1 cellular context compared by ENCODE assay signal in the genomic region with DNA sequence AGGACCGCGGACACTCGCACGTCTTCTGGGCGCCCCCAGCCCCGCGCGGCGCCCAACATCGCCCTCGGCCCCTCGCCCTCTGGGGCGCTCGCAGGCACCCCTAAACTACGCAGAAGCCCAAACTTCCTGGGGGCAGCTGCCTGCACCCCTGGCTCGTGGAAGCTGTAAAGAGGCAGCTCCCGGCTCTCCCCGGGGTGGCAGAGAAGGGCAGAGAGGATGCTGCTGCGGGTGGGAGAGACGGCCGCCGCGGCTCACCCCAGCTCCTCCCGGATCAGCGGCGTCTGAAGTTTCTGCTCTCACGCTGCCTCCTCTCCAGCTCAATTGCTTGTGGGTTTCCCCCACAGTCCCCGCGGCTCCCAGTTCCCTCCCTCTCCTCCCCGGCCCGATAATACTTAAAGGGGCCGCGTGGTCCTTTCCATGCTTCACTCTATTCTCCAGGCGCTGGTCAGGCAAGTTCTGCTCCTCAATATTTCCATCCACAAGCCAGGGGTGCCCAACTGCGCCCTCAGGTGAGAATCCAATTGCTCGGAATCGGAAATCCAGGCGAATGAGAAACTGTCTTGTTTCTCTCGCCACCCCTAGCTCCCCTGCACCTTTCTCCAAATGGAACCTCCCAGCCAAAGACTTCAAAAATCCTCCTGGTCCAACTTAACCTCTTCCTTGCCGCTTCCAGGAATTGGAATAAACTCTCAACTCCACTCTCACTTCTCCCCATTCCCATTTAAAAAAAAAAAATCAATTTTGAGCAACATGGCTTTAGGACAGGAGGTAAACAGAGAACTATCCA.
TF ChIP-seq lines count a peak whose summit lies in the region.

No MANE protein-coding gene starts in this region.

TF ChIP-seq in HepG2, 621 proteins besides CTCF, POLR2A, EP300 and RAD21 (continued from another document and continues in another):
- TF ChIP-seq, protein P1, sequence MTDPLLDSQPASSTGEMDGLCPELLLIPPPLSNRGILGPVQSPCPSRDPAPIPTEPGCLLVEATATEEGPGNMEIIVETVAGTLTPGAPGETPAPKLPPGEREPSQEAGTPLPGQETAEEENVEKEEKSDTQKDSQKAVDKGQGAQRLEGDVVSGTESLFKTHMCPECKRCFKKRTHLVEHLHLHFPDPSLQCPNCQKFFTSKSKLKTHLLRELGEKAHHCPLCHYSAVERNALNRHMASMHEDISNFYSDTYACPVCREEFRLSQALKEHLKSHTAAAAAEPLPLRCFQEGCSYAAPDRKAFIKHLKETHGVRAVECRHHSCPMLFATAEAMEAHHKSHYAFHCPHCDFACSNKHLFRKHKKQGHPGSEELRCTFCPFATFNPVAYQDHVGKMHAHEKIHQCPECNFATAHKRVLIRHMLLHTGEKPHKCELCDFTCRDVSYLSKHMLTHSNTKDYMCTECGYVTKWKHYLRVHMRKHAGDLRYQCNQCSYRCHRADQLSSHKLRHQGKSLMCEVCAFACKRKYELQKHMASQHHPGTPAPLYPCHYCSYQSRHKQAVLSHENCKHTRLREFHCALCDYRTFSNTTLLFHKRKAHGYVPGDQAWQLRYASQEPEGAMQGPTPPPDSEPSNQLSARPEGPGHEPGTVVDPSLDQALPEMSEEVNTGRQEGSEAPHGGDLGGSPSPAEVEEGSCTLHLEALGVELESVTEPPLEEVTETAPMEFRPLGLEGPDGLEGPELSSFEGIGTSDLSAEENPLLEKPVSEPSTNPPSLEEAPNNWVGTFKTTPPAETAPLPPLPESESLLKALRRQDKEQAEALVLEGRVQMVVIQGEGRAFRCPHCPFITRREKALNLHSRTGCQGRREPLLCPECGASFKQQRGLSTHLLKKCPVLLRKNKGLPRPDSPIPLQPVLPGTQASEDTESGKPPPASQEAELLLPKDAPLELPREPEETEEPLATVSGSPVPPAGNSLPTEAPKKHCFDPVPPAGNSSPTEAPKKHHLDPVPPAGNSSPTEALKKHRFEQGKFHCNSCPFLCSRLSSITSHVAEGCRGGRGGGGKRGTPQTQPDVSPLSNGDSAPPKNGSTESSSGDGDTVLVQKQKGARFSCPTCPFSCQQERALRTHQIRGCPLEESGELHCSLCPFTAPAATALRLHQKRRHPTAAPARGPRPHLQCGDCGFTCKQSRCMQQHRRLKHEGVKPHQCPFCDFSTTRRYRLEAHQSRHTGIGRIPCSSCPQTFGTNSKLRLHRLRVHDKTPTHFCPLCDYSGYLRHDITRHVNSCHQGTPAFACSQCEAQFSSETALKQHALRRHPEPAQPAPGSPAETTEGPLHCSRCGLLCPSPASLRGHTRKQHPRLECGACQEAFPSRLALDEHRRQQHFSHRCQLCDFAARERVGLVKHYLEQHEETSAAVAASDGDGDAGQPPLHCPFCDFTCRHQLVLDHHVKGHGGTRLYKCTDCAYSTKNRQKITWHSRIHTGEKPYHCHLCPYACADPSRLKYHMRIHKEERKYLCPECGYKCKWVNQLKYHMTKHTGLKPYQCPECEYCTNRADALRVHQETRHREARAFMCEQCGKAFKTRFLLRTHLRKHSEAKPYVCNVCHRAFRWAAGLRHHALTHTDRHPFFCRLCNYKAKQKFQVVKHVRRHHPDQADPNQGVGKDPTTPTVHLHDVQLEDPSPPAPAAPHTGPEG (CRISPR knock-in tag; IDR thresholded peaks at IDR 0.05), result 0 out of 2 replicates have a peak, but pooled peaks have one; percentile 8
- TF ChIP-seq ONECUT2 (CRISPR knock-in tag; IDR thresholded peaks at IDR 0.05), result no peak
- 0 out of 2 replicates have a peak, but pooled peaks have one; percentile 9 for TF ChIP-seq ZNF747 (CRISPR knock-in tag; IDR thresholded peaks at IDR 0.05; ENCODE audit: borderline replicate concordance)
- no peak for TF ChIP-seq NCOR1 (IDR thresholded peaks at IDR 0.05; ENCODE audit: borderline replicate concordance, low read length)
- TF ChIP-seq, protein P2, sequence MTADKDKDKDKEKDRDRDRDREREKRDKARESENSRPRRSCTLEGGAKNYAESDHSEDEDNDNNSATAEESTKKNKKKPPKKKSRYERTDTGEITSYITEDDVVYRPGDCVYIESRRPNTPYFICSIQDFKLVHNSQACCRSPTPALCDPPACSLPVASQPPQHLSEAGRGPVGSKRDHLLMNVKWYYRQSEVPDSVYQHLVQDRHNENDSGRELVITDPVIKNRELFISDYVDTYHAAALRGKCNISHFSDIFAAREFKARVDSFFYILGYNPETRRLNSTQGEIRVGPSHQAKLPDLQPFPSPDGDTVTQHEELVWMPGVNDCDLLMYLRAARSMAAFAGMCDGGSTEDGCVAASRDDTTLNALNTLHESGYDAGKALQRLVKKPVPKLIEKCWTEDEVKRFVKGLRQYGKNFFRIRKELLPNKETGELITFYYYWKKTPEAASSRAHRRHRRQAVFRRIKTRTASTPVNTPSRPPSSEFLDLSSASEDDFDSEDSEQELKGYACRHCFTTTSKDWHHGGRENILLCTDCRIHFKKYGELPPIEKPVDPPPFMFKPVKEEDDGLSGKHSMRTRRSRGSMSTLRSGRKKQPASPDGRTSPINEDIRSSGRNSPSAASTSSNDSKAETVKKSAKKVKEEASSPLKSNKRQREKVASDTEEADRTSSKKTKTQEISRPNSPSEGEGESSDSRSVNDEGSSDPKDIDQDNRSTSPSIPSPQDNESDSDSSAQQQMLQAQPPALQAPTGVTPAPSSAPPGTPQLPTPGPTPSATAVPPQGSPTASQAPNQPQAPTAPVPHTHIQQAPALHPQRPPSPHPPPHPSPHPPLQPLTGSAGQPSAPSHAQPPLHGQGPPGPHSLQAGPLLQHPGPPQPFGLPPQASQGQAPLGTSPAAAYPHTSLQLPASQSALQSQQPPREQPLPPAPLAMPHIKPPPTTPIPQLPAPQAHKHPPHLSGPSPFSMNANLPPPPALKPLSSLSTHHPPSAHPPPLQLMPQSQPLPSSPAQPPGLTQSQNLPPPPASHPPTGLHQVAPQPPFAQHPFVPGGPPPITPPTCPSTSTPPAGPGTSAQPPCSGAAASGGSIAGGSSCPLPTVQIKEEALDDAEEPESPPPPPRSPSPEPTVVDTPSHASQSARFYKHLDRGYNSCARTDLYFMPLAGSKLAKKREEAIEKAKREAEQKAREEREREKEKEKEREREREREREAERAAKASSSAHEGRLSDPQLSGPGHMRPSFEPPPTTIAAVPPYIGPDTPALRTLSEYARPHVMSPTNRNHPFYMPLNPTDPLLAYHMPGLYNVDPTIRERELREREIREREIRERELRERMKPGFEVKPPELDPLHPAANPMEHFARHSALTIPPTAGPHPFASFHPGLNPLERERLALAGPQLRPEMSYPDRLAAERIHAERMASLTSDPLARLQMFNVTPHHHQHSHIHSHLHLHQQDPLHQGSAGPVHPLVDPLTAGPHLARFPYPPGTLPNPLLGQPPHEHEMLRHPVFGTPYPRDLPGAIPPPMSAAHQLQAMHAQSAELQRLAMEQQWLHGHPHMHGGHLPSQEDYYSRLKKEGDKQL (CRISPR knock-in tag; IDR thresholded peaks at IDR 0.05; ENCODE audit: low read depth), result no peak
- no peak for TF ChIP-seq ZNF225 (CRISPR knock-in tag; IDR thresholded peaks at IDR 0.05)
- peak; percentile 12; the same call in 1 of the 2 replicates for TF ChIP-seq FOXA3 (CRISPR knock-in tag; IDR thresholded peaks at IDR 0.05)
- TF ChIP-seq, protein P3, sequence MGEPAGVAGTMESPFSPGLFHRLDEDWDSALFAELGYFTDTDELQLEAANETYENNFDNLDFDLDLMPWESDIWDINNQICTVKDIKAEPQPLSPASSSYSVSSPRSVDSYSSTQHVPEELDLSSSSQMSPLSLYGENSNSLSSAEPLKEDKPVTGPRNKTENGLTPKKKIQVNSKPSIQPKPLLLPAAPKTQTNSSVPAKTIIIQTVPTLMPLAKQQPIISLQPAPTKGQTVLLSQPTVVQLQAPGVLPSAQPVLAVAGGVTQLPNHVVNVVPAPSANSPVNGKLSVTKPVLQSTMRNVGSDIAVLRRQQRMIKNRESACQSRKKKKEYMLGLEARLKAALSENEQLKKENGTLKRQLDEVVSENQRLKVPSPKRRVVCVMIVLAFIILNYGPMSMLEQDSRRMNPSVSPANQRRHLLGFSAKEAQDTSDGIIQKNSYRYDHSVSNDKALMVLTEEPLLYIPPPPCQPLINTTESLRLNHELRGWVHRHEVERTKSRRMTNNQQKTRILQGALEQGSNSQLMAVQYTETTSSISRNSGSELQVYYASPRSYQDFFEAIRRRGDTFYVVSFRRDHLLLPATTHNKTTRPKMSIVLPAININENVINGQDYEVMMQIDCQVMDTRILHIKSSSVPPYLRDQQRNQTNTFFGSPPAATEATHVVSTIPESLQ (CRISPR knock-in tag; conservative IDR thresholded peaks at IDR 0.05), result no peak
- TF ChIP-seq, protein P4, sequence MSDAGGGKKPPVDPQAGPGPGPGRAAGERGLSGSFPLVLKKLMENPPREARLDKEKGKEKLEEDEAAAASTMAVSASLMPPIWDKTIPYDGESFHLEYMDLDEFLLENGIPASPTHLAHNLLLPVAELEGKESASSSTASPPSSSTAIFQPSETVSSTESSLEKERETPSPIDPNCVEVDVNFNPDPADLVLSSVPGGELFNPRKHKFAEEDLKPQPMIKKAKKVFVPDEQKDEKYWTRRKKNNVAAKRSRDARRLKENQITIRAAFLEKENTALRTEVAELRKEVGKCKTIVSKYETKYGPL (CRISPR knock-in tag; IDR thresholded peaks at IDR 0.05), result no peak
- no peak for TF ChIP-seq CC2D1A (CRISPR knock-in tag; IDR thresholded peaks at IDR 0.05)
- TF ChIP-seq PHF5A (CRISPR knock-in tag; IDR thresholded peaks at IDR 0.05; ENCODE audit: low read depth, unreplicated experiment), result peak; percentile 77
- TF ChIP-seq ZNF773 (CRISPR knock-in tag; IDR thresholded peaks at IDR 0.05; ENCODE audit: borderline replicate concordance), result peak; percentile 5; the same call in 1 of the 2 replicates
- TF ChIP-seq, protein P5, sequence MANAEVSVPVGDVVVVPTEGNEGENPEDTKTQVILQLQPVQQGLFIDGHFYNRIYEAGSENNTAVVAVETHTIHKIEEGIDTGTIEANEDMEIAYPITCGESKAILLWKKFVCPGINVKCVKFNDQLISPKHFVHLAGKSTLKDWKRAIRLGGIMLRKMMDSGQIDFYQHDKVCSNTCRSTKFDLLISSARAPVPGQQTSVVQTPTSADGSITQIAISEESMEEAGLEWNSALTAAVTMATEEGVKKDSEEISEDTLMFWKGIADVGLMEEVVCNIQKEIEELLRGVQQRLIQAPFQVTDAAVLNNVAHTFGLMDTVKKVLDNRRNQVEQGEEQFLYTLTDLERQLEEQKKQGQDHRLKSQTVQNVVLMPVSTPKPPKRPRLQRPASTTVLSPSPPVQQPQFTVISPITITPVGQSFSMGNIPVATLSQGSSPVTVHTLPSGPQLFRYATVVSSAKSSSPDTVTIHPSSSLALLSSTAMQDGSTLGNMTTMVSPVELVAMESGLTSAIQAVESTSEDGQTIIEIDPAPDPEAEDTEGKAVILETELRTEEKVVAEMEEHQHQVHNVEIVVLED (CRISPR knock-in tag; IDR thresholded peaks at IDR 0.05; ENCODE audit: borderline replicate concordance), result peak; percentile 26; the same call in 1 of the 2 replicates
- no peak for TF ChIP-seq SMC3 (IDR thresholded peaks at IDR 0.05; ENCODE audit: low read length)
- no peak for TF ChIP-seq SOX13 (IDR thresholded peaks at IDR 0.05)
- TF ChIP-seq SOX13 (CRISPR knock-in tag; conservative IDR thresholded peaks at IDR 0.05 in 1 of 2, IDR thresholded peaks at IDR 0.05 in 1 of 2), result no peak; a peak in 1 of 4 replicates
- no peak for TF ChIP-seq SIN3B (IDR thresholded peaks at IDR 0.05; ENCODE audit: low read length)
- no peak for TF ChIP-seq XRCC5 (optimal IDR thresholded peaks at IDR 0.05; ENCODE audit: low read length)
- TF ChIP-seq ZNF12 (CRISPR knock-in tag; IDR thresholded peaks at IDR 0.05), result no peak
- no peak; the same call in 1 of the 2 replicates for TF ChIP-seq ZMAT3 (CRISPR knock-in tag; conservative IDR thresholded peaks at IDR 0.05)
- TF ChIP-seq ATF1 (CRISPR knock-in tag; IDR thresholded peaks at IDR 0.05), result peak; percentile 34; the same call in 1 of the 2 replicates
- TF ChIP-seq BRCA1 (CRISPR knock-in tag; IDR thresholded peaks at IDR 0.05), result no peak
- no peak for TF ChIP-seq ZNF552 (CRISPR knock-in tag; IDR thresholded peaks at IDR 0.05; ENCODE audit: borderline replicate concordance)
- no peak for TF ChIP-seq SIX1 (CRISPR knock-in tag; IDR thresholded peaks at IDR 0.05; ENCODE audit: borderline replicate concordance)
- peak; percentile 73; the same call in 1 of the 2 replicates for TF ChIP-seq ZNF746 (CRISPR knock-in tag; IDR thresholded peaks at IDR 0.05)
- peak; percentile 97 for TF ChIP-seq ZNF775 (CRISPR knock-in tag; IDR thresholded peaks at IDR 0.05; ENCODE audit: borderline replicate concordance)
- TF ChIP-seq, protein P6, sequence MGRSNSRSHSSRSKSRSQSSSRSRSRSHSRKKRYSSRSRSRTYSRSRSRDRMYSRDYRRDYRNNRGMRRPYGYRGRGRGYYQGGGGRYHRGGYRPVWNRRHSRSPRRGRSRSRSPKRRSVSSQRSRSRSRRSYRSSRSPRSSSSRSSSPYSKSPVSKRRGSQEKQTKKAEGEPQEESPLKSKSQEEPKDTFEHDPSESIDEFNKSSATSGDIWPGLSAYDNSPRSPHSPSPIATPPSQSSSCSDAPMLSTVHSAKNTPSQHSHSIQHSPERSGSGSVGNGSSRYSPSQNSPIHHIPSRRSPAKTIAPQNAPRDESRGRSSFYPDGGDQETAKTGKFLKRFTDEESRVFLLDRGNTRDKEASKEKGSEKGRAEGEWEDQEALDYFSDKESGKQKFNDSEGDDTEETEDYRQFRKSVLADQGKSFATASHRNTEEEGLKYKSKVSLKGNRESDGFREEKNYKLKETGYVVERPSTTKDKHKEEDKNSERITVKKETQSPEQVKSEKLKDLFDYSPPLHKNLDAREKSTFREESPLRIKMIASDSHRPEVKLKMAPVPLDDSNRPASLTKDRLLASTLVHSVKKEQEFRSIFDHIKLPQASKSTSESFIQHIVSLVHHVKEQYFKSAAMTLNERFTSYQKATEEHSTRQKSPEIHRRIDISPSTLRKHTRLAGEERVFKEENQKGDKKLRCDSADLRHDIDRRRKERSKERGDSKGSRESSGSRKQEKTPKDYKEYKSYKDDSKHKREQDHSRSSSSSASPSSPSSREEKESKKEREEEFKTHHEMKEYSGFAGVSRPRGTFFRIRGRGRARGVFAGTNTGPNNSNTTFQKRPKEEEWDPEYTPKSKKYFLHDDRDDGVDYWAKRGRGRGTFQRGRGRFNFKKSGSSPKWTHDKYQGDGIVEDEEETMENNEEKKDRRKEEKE (IDR thresholded peaks at IDR 0.05), result no peak
- peak; percentile 27; the same call in 1 of the 2 replicates for TF ChIP-seq WIZ (CRISPR knock-in tag; IDR thresholded peaks at IDR 0.05)
- TF ChIP-seq ADNP (CRISPR knock-in tag; IDR thresholded peaks at IDR 0.05), result no peak
- peak; percentile 73 for TF ChIP-seq POLR2AphosphoS5 (IDR thresholded peaks at IDR 0.05; ENCODE audit: low read depth, low read length)
- TF ChIP-seq ZNF430 (CRISPR knock-in tag; IDR thresholded peaks at IDR 0.05), result peak; percentile 22; the same call in 1 of the 2 replicates
- TF ChIP-seq CREB1 (IDR thresholded peaks at IDR 0.05), result no peak
- peak; percentile 64 for TF ChIP-seq CREB1 (CRISPR knock-in tag; IDR thresholded peaks at IDR 0.05)
- no peak for TF ChIP-seq CBX5 (CRISPR knock-in tag; IDR thresholded peaks at IDR 0.05; ENCODE audit: borderline replicate concordance)
- TF ChIP-seq NFRKB (IDR thresholded peaks at IDR 0.05), result no peak
- no peak for TF ChIP-seq MZF1 (CRISPR knock-in tag; IDR thresholded peaks at IDR 0.05; ENCODE audit: borderline replicate concordance)
- no peak for TF ChIP-seq ZNF496 (CRISPR knock-in tag; IDR thresholded peaks at IDR 0.05; ENCODE audit: insufficient replicate concordance)
